In the genomic region with DNA sequence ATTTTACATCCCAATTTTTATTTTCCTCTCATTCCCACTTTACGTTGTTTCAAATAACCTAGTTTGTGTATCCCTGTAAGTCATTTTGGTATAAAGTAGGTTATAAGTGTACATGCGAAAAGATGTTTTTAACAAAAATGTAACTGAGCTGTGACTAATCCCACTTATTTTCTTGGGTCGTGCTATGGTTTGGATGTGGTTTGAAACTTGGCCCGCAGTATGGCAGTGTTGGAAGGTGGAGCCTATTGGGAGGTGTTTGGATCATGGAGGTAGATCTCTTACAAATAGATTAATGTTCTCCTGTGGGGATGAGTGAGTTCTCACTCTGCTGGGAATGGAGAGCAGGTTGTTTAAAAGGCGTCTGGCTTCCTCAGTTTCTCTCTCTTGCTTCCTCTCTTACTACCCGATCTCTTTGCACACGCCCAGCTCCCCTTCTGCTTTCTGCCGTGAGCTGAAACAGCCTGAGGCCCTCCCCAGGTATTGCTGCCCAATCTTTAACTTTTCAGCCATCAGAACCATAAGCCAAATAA, we compare ENCODE assay signal across 9 cellular contexts. TPM values are rescaled to one million over a fixed set of nuclear protein-coding genes. Genes with fewer than 3 reads are reported as not detected.
DNase-seq lines count a peak whose midpoint lies in the region; ATAC-seq, FAIRE-seq and TF ChIP-seq lines count a peak whose summit lies in the region.
"Had no signal": no experiment of that assay in that cellular context is flagged by ENCODE, and none has a peak within 500 bp of the region (broad histone marks: within the 10 kb centered on the region; RNA-seq: fewer than 3 reads in every experiment).

No MANE protein-coding gene starts in this region.

- H3K9me2 ChIP-seq in PC-3 (replicated peaks; ENCODE audit: low read length): no peaks in the 10 kb centered on the region

- H3K27ac ChIP-seq in PC-3 (ENCODE audit: low read length): peak overlapping the region; percentile 75; the same call in 1 of the 2 replicates
- H3K27ac ChIP-seq in endothelial cell of umbilical vein (ENCODE audit: insufficient read depth, low read depth, low read length): no peak overlapping the region
- H3K27ac ChIP-seq in skin epidermis: peak overlapping the region in 5 of 21 experiments; percentile 76 to 94 (median 85)
- no peak overlapping the region for H3K27ac ChIP-seq in lower lobe of right lung

- DNase-seq in activated CD4-positive, alpha-beta T cell treated with anti-CD3 and anti-CD28 coated beads for 36 hours: no peak
- no peak for DNase-seq in activated CD4-positive, alpha-beta T cell treated with anti-CD3 and anti-CD28 coated beads, Interleukin-2, amount 50 U/mL, for 48 hours
- no peak for DNase-seq in PC-3
- no peak for DNase-seq in endothelial cell of umbilical vein (ENCODE audit: low read depth, low spot score)
- no peak for DNase-seq in lower lobe of right lung
- DNase-seq in NCI-H1930 (lab: John Stamatoyannopoulos, UW): no peak
- DNase-seq: NCI-H2029 had no signal

- no peak for TF ChIP-seq POLR2A in endothelial cell of umbilical vein (IDR thresholded peaks at IDR 0.05; ENCODE audit: low read depth, low read length)

- H3K36me3 Mint-ChIP-seq in activated CD4-positive, alpha-beta T cell treated with anti-CD3 and anti-CD28 coated beads for 36 hours (ENCODE audit: low read depth): peaks cover 76% of the 10 kb centered on the region

- H3K9me3 ChIP-seq in PC-3 (ENCODE audit: low read length): no peaks in the 10 kb centered on the region
- no peaks in the 10 kb centered on the region for H3K9me3 ChIP-seq in endothelial cell of umbilical vein (replicated peaks; ENCODE audit: control insufficient read depth, insufficient read depth, low read length)
- H3K9me3 ChIP-seq in lower lobe of right lung: no peaks in the 10 kb centered on the region

- dilution Hi-C loops in endothelial cell of umbilical vein (cut with MboI; ENCODE audit: extremely low pct_ligation_motif_present, low sequenced_read_pairs): no loop called here

- no peak for ATAC-seq in activated CD4-positive, alpha-beta T cell treated with anti-CD3 and anti-CD28 coated beads for 36 hours
- no peak for ATAC-seq in PC-3
- no peak for ATAC-seq in HG02759 (IDR thresholded peaks at IDR 0.05; ENCODE audit: unreplicated experiment)
- no peak for ATAC-seq in lower lobe of right lung

- H3F3A ChIP-seq in PC-3 (ENCODE audit: low read length, unreplicated experiment): peaks cover 16% of the 10 kb centered on the region

- BruUV-seq in PC-3 (replicated peaks; lab: Mats Ljungman, UMichigan) (no TSS peak), endothelial cell of umbilical vein (replicated peaks; lab: Mats Ljungman, UMichigan) (no TSS peak)

- peak overlapping the region; percentile 79 for H3K9ac ChIP-seq in PC-3 (ENCODE audit: low read length)
- peak overlapping the region; percentile 56 for H3K9ac ChIP-seq in endothelial cell of umbilical vein (replicated peaks; ENCODE audit: extremely low read depth, insufficient read depth, low read length)

- intact Hi-C loops in activated CD4-positive, alpha-beta T cell treated with anti-CD3 and anti-CD28 coated beads for 36 hours (cut with DNase I, micrococcal nuclease): loop anchor here (1.0 to 10.0 kb wide), 12 partner anchors 55 to 1765 kb away; partner anchors contain the start of genes ADM (in 1 of the 2), AKIP1 (in 1 of the 2), AMPD3 (in 1 of the 2) and EIF3F (in 1 of the 2)
- intact Hi-C loops in PC-3 (cut with micrococcal nuclease) (loop anchor here (2.0 to 10.0 kb wide), 5 partner anchors 29 to 885 kb away; partner anchors contain the start of genes TMEM9B and WEE1), endothelial cell of umbilical vein (cut with micrococcal nuclease) (loop anchor here (1.0 to 2.0 kb wide), 4 partner anchors 28 to 221 kb away; partner anchors contain the start of gene AKIP1), lower lobe of right lung (cut with DNase I) (no loop called here)

- H3K4me2 ChIP-seq in PC-3 (ENCODE audit: low read length): peak overlapping the region; percentile 94
- peak overlapping the region; percentile 83 for H3K4me2 ChIP-seq in endothelial cell of umbilical vein (ENCODE audit: insufficient read depth, low read length)

- H3K79me2 ChIP-seq in PC-3 (ENCODE audit: low read length): peaks cover 43% of the 10 kb centered on the region
- H3K79me2 ChIP-seq in endothelial cell of umbilical vein (ENCODE audit: control insufficient read depth, insufficient read depth, low read length): peaks cover 11% of the 10 kb centered on the region

- no peak for FAIRE-seq in endothelial cell of umbilical vein (lab: Jason Lieb, UNC)

- POLR2A ChIA-PET in activated CD4-positive, alpha-beta T cell treated with anti-CD3 and anti-CD28 coated beads for 36 hours (lab: Charles Lee): interaction anchor here (0.5 to 2.2 kb wide), 4 partner anchors 10 to 714 kb away, joined by 3 to 7 read pairs (median 4); no protein-coding TSS in a partner anchor
- POLR2A ChIA-PET in PC-3 (lab: Charles Lee; ENCODE audit: unreplicated experiment): interaction anchor here (0.9 kb wide), 1 partner anchor 79 kb away, joined by 3 read pairs; no protein-coding TSS in a partner anchor
- POLR2A ChIA-PET in endothelial cell of umbilical vein (lab: Charles Lee): no interaction called here

- H3K4me3 Mint-ChIP-seq in activated CD4-positive, alpha-beta T cell treated with anti-CD3 and anti-CD28 coated beads for 36 hours: peak overlapping the region; percentile 94

- H3K4me3 ChIP-seq in PC-3 (ENCODE audit: low read length) (peak overlapping the region; percentile 77), endothelial cell of umbilical vein (replicated peaks in 1 of 3; ENCODE audit: insufficient read depth in 1 of 3, low read depth in 1 of 3, low read length in 3 of 3) (peak overlapping the region in 1 of 3 experiments; percentile 86), skin epidermis (peak overlapping the region in 4 of 7 experiments; percentile 38 to 52 (median 50)), lower lobe of right lung (no peak overlapping the region)

- peaks cover 36% of the 10 kb centered on the region for H3K36me3 ChIP-seq in PC-3 (ENCODE audit: low read depth, low read length)
- H3K36me3 ChIP-seq in endothelial cell of umbilical vein (ENCODE audit: control insufficient read depth in 2 of 2, extremely low read depth in 1 of 2, insufficient read depth in 2 of 2, low read length in 2 of 2): peaks cover 18 to 20% of the 10 kb centered on the region in 2 experiments
- peaks cover 64% of the 10 kb centered on the region for H3K36me3 ChIP-seq in lower lobe of right lung

- TF ChIP-seq CTCF in PC-3 (conservative IDR thresholded peaks at IDR 0.05; ENCODE audit: low read depth, low read length) (no peak), endothelial cell of umbilical vein (IDR thresholded peaks at IDR 0.05; ENCODE audit: extremely low read depth in 1 of 2, insufficient read depth in 1 of 2, low read depth in 1 of 2, low read length in 2 of 2) (no peak), lower lobe of right lung (IDR thresholded peaks at IDR 0.05) (no peak)

- no peaks in the 10 kb centered on the region for H3K9me3 Mint-ChIP-seq in activated CD4-positive, alpha-beta T cell treated with anti-CD3 and anti-CD28 coated beads for 36 hours (ENCODE audit: low read depth)

- H4K20me1 ChIP-seq in PC-3 (ENCODE audit: low read length) (peaks cover 7% of the 10 kb centered on the region), endothelial cell of umbilical vein (replicated peaks; ENCODE audit: control insufficient read depth, extremely low read depth, insufficient read depth, low read length) (peaks cover 2% of the 10 kb centered on the region)

- peak overlapping the region; percentile 75; the same call in 1 of the 2 replicates for H2AFZ ChIP-seq in PC-3 (ENCODE audit: low read length)
- no peak overlapping the region for H2AFZ ChIP-seq in endothelial cell of umbilical vein (ENCODE audit: low read depth, low read length)

- H3K4me1 ChIP-seq in PC-3 (ENCODE audit: insufficient read depth, low read length): peaks cover 45% of the 10 kb centered on the region
- H3K4me1 ChIP-seq in endothelial cell of umbilical vein (ENCODE audit: control insufficient read depth, extremely low read depth, insufficient read depth, low read length): peaks cover 36% of the 10 kb centered on the region
- peaks cover 22% of the 10 kb centered on the region for H3K4me1 ChIP-seq in lower lobe of right lung

- H3K27me3 ChIP-seq in PC-3 (ENCODE audit: low read length) (no peaks in the 10 kb centered on the region), endothelial cell of umbilical vein (ENCODE audit: control insufficient read depth in 2 of 2, insufficient read depth in 2 of 2, low read length in 2 of 2) (no peaks in the 10 kb centered on the region), lower lobe of right lung (ENCODE audit: low read depth) (no peaks in the 10 kb centered on the region)

- H3K27me3 Mint-ChIP-seq in activated CD4-positive, alpha-beta T cell treated with anti-CD3 and anti-CD28 coated beads for 36 hours: no peaks in the 10 kb centered on the region

- H3K9me1 ChIP-seq in endothelial cell of umbilical vein (replicated peaks; ENCODE audit: control insufficient read depth, extremely low read depth, insufficient read depth, low read length): no peaks in the 10 kb centered on the region

- CTCF ChIA-PET in activated CD4-positive, alpha-beta T cell treated with anti-CD3 and anti-CD28 coated beads for 36 hours (lab: Charles Lee): interaction anchor here (0.7 kb wide), 1 partner anchor 594 kb away, joined by 3 read pairs; no protein-coding TSS in a partner anchor
- CTCF ChIA-PET in PC-3 (lab: Charles Lee): no interaction called here
- CTCF ChIA-PET in endothelial cell of umbilical vein (lab: Charles Lee): interaction anchor here (1.2 to 2.3 kb wide), 4 partner anchors 8 to 270 kb away, joined by 4 to 14 read pairs (median 6); no protein-coding TSS in a partner anchor

- peaks cover 48% of the 10 kb centered on the region for H3K4me1 Mint-ChIP-seq in activated CD4-positive, alpha-beta T cell treated with anti-CD3 and anti-CD28 coated beads for 36 hours

- peak overlapping the region; percentile 98 for H3K27ac Mint-ChIP-seq in activated CD4-positive, alpha-beta T cell treated with anti-CD3 and anti-CD28 coated beads for 36 hours

RNA-seq across cellular contexts. Expression of gene RPL27A, which starts 7.2 kb away (rescaled TPM):
- 1,000 to 10,000 TPM in 1 of 2 experiments, 100 to 1,000 TPM in 1; 688 to 1,021 TPM for total RNA-seq in activated CD4-positive, alpha-beta T cell treated with anti-CD3 and anti-CD28 coated beads for 36 hours
- total RNA-seq in PC-3 (2014; rRNA removed): 855 and 1,132 TPM in 2 replicates
- 952 and 1,303 TPM in 2 replicates for total RNA-seq in endothelial cell of umbilical vein
- 1,047 and 1,363 TPM in 2 replicates for polyA plus RNA-seq in endothelial cell of umbilical vein
- 1,329 and 1,448 TPM in 2 replicates for polyA plus RNA-seq in endothelial cell of umbilical vein (2011; cell fraction: cytosol; rRNA removed)
- polyA plus RNA-seq in endothelial cell of umbilical vein (2011; cell fraction: nucleus; rRNA removed): 314 and 358 TPM in 2 replicates
- 1,567 and 2,454 TPM in 2 replicates for polyA plus RNA-seq in endothelial cell of umbilical vein (2012)
- polyA minus RNA-seq in endothelial cell of umbilical vein: 388 and 392 TPM in 2 replicates
- polyA minus RNA-seq in endothelial cell of umbilical vein (2011; cell fraction: cytosol; rRNA and poly(A)+ RNA removed): 855 TPM
- 174 and 196 TPM in 2 replicates for polyA minus RNA-seq in endothelial cell of umbilical vein (2011; cell fraction: nucleus; rRNA and poly(A)+ RNA removed)
- 920 TPM for total RNA-seq in lower lobe of right lung

RNA-seq across cellular contexts. Expression of gene TRIM66, which starts 7.3 kb away (rescaled TPM):
- 10 to 100 TPM; 18.3 to 19.5 TPM for total RNA-seq in activated CD4-positive, alpha-beta T cell treated with anti-CD3 and anti-CD28 coated beads for 36 hours
- total RNA-seq in PC-3 (2014; rRNA removed) (5.5 and 6.6 TPM in 2 replicates), endothelial cell of umbilical vein (8.6 and 11.7 TPM in 2 replicates), lower lobe of right lung (11.0 TPM)
- polyA plus RNA-seq in endothelial cell of umbilical vein: 5.1 and 5.5 TPM in 2 replicates
- polyA plus RNA-seq in endothelial cell of umbilical vein (2011; cell fraction: cytosol; rRNA removed): 2.4 and 3.2 TPM in 2 replicates
- 28.0 and 29.1 TPM in 2 replicates for polyA plus RNA-seq in endothelial cell of umbilical vein (2011; cell fraction: nucleus; rRNA removed)
- polyA plus RNA-seq in endothelial cell of umbilical vein (2012): 4.6 and 5.0 TPM in 2 replicates
- polyA minus RNA-seq in endothelial cell of umbilical vein: 15.5 and 20.2 TPM in 2 replicates
- polyA minus RNA-seq in endothelial cell of umbilical vein (2011; cell fraction: cytosol; rRNA and poly(A)+ RNA removed): 3.9 TPM
- 16.5 and 30.4 TPM in 2 replicates for polyA minus RNA-seq in endothelial cell of umbilical vein (2011; cell fraction: nucleus; rRNA and poly(A)+ RNA removed)
